2 cellular contexts compared by ENCODE assay signal in the genomic region with DNA sequence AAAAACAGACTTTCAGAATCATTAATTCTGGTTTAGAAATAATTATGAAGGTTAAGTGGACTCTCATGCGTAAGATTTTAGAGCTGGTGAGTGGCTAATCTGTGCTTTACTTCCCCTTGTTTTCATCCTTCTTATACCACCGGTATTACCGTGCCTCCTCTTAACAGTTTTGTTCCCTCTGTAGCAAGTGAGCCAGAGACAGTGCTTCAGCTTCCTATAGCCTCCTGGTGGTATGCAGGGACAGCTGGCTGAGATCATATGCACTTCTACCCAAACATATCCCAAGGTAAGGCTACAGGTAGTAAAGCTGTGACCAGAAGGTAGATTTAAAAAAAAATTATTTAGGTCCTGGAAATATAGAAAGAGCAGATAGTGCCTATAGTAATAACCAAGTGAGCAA.
TF ChIP-seq lines count a peak whose summit lies in the region.

No MANE protein-coding gene starts in this region.

TF ChIP-seq in GM23338, 12 proteins besides CTCF, POLR2A, EP300 and RAD21 (continues in another document):
- TF ChIP-seq, protein P1, sequence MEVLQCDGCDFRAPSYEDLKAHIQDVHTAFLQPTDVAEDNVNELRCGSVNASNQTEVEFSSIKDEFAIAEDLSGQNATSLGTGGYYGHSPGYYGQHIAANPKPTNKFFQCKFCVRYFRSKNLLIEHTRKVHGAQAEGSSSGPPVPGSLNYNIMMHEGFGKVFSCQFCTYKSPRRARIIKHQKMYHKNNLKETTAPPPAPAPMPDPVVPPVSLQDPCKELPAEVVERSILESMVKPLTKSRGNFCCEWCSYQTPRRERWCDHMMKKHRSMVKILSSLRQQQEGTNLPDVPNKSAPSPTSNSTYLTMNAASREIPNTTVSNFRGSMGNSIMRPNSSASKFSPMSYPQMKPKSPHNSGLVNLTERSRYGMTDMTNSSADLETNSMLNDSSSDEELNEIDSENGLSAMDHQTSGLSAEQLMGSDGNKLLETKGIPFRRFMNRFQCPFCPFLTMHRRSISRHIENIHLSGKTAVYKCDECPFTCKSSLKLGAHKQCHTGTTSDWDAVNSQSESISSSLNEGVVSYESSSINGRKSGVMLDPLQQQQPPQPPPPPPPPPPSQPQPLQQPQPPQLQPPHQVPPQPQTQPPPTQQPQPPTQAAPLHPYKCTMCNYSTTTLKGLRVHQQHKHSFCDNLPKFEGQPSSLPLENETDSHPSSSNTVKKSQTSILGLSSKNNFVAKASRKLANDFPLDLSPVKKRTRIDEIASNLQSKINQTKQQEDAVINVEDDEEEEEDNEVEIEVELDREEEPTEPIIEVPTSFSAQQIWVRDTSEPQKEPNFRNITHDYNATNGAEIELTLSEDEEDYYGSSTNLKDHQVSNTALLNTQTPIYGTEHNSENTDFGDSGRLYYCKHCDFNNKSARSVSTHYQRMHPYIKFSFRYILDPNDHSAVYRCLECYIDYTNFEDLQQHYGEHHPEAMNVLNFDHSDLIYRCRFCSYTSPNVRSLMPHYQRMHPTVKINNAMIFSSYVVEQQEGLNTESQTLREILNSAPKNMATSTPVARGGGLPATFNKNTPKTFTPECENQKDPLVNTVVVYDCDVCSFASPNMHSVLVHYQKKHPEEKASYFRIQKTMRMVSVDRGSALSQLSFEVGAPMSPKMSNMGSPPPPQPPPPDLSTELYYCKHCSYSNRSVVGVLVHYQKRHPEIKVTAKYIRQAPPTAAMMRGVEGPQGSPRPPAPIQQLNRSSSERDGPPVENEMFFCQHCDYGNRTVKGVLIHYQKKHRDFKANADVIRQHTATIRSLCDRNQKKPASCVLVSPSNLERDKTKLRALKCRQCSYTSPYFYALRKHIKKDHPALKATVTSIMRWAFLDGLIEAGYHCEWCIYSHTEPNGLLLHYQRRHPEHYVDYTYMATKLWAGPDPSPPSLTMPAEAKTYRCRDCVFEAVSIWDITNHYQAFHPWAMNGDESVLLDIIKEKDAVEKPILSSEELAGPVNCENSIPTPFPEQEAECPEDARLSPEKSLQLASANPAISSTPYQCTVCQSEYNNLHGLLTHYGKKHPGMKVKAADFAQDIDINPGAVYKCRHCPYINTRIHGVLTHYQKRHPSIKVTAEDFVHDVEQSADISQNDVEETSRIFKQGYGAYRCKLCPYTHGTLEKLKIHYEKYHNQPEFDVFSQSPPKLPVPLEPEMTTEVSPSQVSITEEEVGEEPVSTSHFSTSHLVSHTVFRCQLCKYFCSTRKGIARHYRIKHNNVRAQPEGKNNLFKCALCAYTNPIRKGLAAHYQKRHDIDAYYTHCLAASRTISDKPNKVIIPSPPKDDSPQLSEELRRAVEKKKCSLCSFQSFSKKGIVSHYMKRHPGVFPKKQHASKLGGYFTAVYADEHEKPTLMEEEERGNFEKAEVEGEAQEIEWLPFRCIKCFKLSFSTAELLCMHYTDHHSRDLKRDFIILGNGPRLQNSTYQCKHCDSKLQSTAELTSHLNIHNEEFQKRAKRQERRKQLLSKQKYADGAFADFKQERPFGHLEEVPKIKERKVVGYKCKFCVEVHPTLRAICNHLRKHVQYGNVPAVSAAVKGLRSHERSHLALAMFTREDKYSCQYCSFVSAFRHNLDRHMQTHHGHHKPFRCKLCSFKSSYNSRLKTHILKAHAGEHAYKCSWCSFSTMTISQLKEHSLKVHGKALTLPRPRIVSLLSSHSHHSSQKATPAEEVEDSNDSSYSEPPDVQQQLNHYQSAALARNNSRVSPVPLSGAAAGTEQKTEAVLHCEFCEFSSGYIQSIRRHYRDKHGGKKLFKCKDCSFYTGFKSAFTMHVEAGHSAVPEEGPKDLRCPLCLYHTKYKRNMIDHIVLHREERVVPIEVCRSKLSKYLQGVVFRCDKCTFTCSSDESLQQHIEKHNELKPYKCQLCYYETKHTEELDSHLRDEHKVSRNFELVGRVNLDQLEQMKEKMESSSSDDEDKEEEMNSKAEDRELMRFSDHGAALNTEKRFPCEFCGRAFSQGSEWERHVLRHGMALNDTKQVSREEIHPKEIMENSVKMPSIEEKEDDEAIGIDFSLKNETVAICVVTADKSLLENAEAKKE (CRISPR knock-in tag; IDR thresholded peaks at IDR 0.05): no peak
- TF ChIP-seq CREB1 (CRISPR knock-in tag; IDR thresholded peaks at IDR 0.05; ENCODE audit: low read depth) (no peak), JUNB (IDR thresholded peaks at IDR 0.05; ENCODE audit: unreplicated experiment) (no peak), ETS1 (IDR thresholded peaks at IDR 0.05) (no peak), REST (IDR thresholded peaks at IDR 0.05; ENCODE audit: unreplicated experiment) (no peak), EZH2phosphoT487 (IDR thresholded peaks at IDR 0.05; ENCODE audit: unreplicated experiment) (no peak), POLR2AphosphoS5 (IDR thresholded peaks at IDR 0.05; ENCODE audit: low read depth) (no peak), ZNF331 (CRISPR knock-in tag; IDR thresholded peaks at IDR 0.05; ENCODE audit: low read depth) (no peak), ZNF114 (CRISPR knock-in tag; IDR thresholded peaks at IDR 0.05) (no peak), NANOG (IDR thresholded peaks at IDR 0.05; ENCODE audit: borderline replicate concordance) (no peak)

TF ChIP-seq in H1, 55 proteins besides CTCF, POLR2A, EP300 and RAD21:
- TF ChIP-seq JUND (IDR thresholded peaks at IDR 0.05; ENCODE audit: low read length) (no peak), KDM4A (IDR thresholded peaks at IDR 0.05; ENCODE audit: low read depth, low read length, severe bottlenecking) (no peak), GTF2F1 (IDR thresholded peaks at IDR 0.05; ENCODE audit: borderline replicate concordance, low read depth, low read length) (no peak), CHD1 (IDR thresholded peaks at IDR 0.05; ENCODE audit: low read depth, low read length) (no peak), RBBP5 (IDR thresholded peaks at IDR 0.05; ENCODE audit: borderline replicate concordance, low read depth, low read length) (no peak), RXRA (IDR thresholded peaks at IDR 0.05; ENCODE audit: insufficient read depth, low read depth, low read length) (no peak), KDM1A (IDR thresholded peaks at IDR 0.05; ENCODE audit: borderline replicate concordance, low read length) (no peak)
